ENCODE assay signal across 23 cellular contexts in the genomic region with DNA sequence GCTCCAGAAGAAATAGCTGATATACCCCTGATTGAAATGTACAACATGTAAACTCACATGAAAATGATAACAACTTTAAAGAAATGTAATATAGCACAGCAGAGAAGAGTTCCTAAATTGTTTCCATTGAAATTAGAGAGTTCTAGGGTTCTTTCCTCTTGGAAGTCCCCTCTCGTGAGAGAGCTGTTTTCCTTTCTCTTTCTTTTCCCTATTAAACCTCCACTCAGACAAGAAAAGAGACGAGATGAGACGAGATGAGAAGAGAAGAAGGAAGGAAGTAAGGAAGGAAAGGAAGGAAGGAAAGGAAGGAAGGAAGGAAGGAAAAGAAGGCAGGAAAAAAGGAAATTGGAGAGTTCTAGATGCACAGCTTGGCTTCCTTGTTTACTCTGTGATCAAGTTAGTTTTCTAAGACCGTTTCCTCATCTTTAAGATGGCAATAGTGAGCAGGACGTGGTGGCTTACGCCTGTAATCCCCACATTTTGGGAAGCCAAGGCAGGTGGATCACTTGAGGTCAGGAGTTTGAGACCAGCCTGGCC. TPM values are rescaled to one million over a fixed set of nuclear protein-coding genes. Genes with fewer than 3 reads are reported as not detected.
DNase-seq lines count a peak whose midpoint lies in the region; TF ChIP-seq lines count a peak whose summit lies in the region.
"Had no signal": no experiment of that assay in that cellular context is flagged by ENCODE, and none has a peak within 500 bp of the region (broad histone marks: within the 10 kb centered on the region; RNA-seq: fewer than 3 reads in every experiment).

No MANE protein-coding gene starts in this region.

- H3K4me1 ChIP-seq in BLaER1 (peaks cover 44% of the 10 kb centered on the region), colonic mucosa (peaks cover 4% of the 10 kb centered on the region)

- H3K9ac ChIP-seq in BLaER1 (no peak overlapping the region), colonic mucosa (ENCODE audit: low read depth in 2 of 2, low read length in 2 of 2) (no peak overlapping the region)

- H3K4me3 Mint-ChIP-seq in nephron progenitor cell = no peak overlapping the region
- H3K4me3 Mint-ChIP-seq: activated CD8-positive, alpha-beta T cell treated with anti-CD3 and anti-CD28 coated beads, Interleukin-2, amount 10 ng/mL, durations not matched to agents 7 days and 5 days; activated naive CD8-positive, alpha-beta T cell; activated T-cell treated with anti-CD3 and anti-CD28 coated beads, Interleukin-2, amount 50 U/mL, for 4 hours; brain; endodermal cell; GM23338; WTC11 had no signal

- H4K20me1 ChIP-seq in BLaER1 = no peaks in the 10 kb centered on the region

- 0 out of 2 replicates have a peak overlapping the region, but pooled peaks have one; percentile 22 for H3K27ac ChIP-seq in BLaER1
- H3K27ac ChIP-seq in HL-60 (replicated peaks) = peak overlapping the region; percentile 32; the same call in 1 of the 2 replicates
- H3K27ac ChIP-seq in colonic mucosa = peak overlapping the region; percentile 46

- H3K9me3 Mint-ChIP-seq in nephron progenitor cell = no peaks in the 10 kb centered on the region
- H3K9me3 Mint-ChIP-seq: activated T-cell treated with anti-CD3 and anti-CD28 coated beads, Interleukin-2, amount 50 U/mL, for 4 hours; brain; endodermal cell; GM23338; WTC11 had no signal

- TF ChIP-seq CTCF in HL-60 (IDR thresholded peaks at IDR 0.05; ENCODE audit: insufficient read depth, low read length) (no peak), colonic mucosa (IDR thresholded peaks at IDR 0.05) (no peak), nephron progenitor cell (IDR thresholded peaks at IDR 0.05) (no peak)

- DNase-seq in HL-60 (ENCODE audit: low read depth in 1 of 2, low spot score in 1 of 2) (no peak), colonic mucosa (no peak), nephron progenitor cell (no peak), NCI-H526 treated with DMSO at 0.1 percent for 48 hours (lab: John Stamatoyannopoulos, UW) (no peak), superior temporal gyrus (ENCODE audit: extremely low spot score) (no peak), middle frontal gyrus (ENCODE audit: extremely low spot score, low spot score) (no peak)
- no peak for DNase-seq in activated CD8-positive, alpha-beta memory T cell treated with anti-CD3 and anti-CD28 coated beads for 24 hours
- DNase-seq: activated CD8-positive, alpha-beta T cell treated with anti-CD3 and anti-CD28 coated beads, Interleukin-2, amount 10 ng/mL, durations not matched to agents 7 days and 5 days; activated T-cell treated with anti-CD3 and anti-CD28 coated beads, Interleukin-2, amount 50 U/mL, for 4 hours; C1 segment of cervical spinal cord; endodermal cell; KG1; left cardiac atrium; midbrain; NCI-H1694 treated with DMSO at 0.1 percent for 48 hours; stimulated activated CD4-positive, alpha-beta T cell treated with anti-CD3 and anti-CD28 coated beads, Interleukin-4, amount 100 ng/mL, for 24 hours; substantia nigra had no signal

- H3K27ac Mint-ChIP-seq in nephron progenitor cell = peak overlapping the region; percentile 3
- H3K27ac Mint-ChIP-seq: activated CD8-positive, alpha-beta T cell treated with anti-CD3 and anti-CD28 coated beads, Interleukin-2, amount 10 ng/mL, durations not matched to agents 7 days and 5 days; activated naive CD8-positive, alpha-beta T cell; brain; endodermal cell; GM23338; WTC11 had no signal

- no peaks in the 10 kb centered on the region for H3K36me3 ChIP-seq in BLaER1
- H3K36me3 ChIP-seq in colonic mucosa = no peaks in the 10 kb centered on the region
- H3K36me3 ChIP-seq: vagina had no signal

- H3K36me3 Mint-ChIP-seq in nephron progenitor cell (ENCODE audit: low read depth) = no peaks in the 10 kb centered on the region
- H3K36me3 Mint-ChIP-seq: brain, WTC11 had no signal

- H3K4me1 Mint-ChIP-seq in nephron progenitor cell = no peaks in the 10 kb centered on the region
- H3K4me1 Mint-ChIP-seq: brain, endodermal cell had no signal

- H3K27me3 Mint-ChIP-seq in nephron progenitor cell (ENCODE audit: low read depth, poor library complexity) = no peaks in the 10 kb centered on the region
- H3K27me3 Mint-ChIP-seq: activated naive CD8-positive, alpha-beta T cell; brain had no signal

- intact Hi-C loops in colonic mucosa (cut with DNase I) = no loop called here

- H3K27me3 ChIP-seq in BLaER1 (no peaks in the 10 kb centered on the region), HL-60 (ENCODE audit: insufficient read depth, poor library complexity, severe bottlenecking) (no peaks in the 10 kb centered on the region), colonic mucosa (no peaks in the 10 kb centered on the region)
- H3K27me3 ChIP-seq: vagina had no signal

- H3K9me3 ChIP-seq in BLaER1 = peaks cover 6% of the 10 kb centered on the region; the same call in 1 of the 2 replicates
- no peaks in the 10 kb centered on the region for H3K9me3 ChIP-seq in colonic mucosa
- H3K9me3 ChIP-seq: vagina had no signal

- peak overlapping the region; percentile 26; the same call in 1 of the 2 replicates for H3K4me2 ChIP-seq in BLaER1
- H3K4me2 ChIP-seq: GM23338 had no signal

- H3K4me3 ChIP-seq in BLaER1 (no peak overlapping the region), HL-60 (replicated peaks; ENCODE audit: insufficient read depth, low read length) (no peak overlapping the region), colonic mucosa (no peak overlapping the region)
- H3K4me3 ChIP-seq: GM23338, vagina had no signal

RNA-seq across cellular contexts. Expression of a gene that starts 11.9 kb away (rescaled TPM):
- 10 to 100 TPM in 1 of 2 donors, 1 to 10 TPM in 1; 4.0 to 10.0 TPM for total RNA-seq in colonic mucosa

RNA-seq across cellular contexts. Expression of a gene that starts 58.5 kb away (rescaled TPM):
- total RNA-seq in colonic mucosa = 100 to 1,000 TPM in 1 of 2 donors, 10 to 100 TPM in 1; 49.1 to 103 TPM
